In the genomic region with DNA sequence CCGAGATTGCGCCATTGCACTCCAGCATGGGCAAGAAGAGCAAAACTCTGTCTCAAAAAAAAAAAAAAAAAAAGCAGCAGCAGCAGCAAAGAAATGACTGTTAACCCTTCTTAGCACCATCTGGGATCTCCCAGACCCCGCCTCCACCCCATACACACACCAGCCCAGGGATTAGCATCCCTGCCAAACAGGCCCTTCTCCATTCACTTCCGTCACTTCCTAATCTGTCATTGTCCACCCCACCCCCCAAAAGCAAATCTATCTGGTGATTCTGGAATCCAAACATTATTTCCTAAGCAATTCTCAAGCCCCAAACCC, we compare ENCODE assay signal across 1 cellular context.
TF ChIP-seq lines count a peak whose summit lies in the region.

No MANE protein-coding gene starts in this region.

TF ChIP-seq in endothelial cell of umbilical vein, 7 proteins besides CTCF, POLR2A, EP300 and RAD21:
- TF ChIP-seq, protein P1, sequence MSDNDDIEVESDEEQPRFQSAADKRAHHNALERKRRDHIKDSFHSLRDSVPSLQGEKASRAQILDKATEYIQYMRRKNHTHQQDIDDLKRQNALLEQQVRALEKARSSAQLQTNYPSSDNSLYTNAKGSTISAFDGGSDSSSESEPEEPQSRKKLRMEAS (IDR thresholded peaks at IDR 0.05; ENCODE audit: insufficient read depth, insufficient read length), result no peak
- TF ChIP-seq FOS (IDR thresholded peaks at IDR 0.05; ENCODE audit: borderline replicate concordance, insufficient read depth, low read length), result no peak
